Comparison of ENCODE assay signal across 10 cellular contexts in genomic region chr7:27175626-27176342, GRCh38. TPM values are rescaled to one million over a fixed set of nuclear protein-coding genes. Genes with fewer than 3 reads are reported as not detected.
DNase-seq lines count a peak whose midpoint lies in the region; ATAC-seq and TF ChIP-seq lines count a peak whose summit lies in the region.
"Had no signal": no experiment of that assay in that cellular context is flagged by ENCODE, and none has a peak within 500 bp of the region (broad histone marks: within the 10 kb centered on the region; RNA-seq: fewer than 3 reads in every experiment).

No MANE protein-coding gene starts in this region.

- no peak overlapping the region for H2BK15ac ChIP-seq in neuronal stem cell (ENCODE audit: low read length)

- DNase-seq in RWPE2 (ENCODE audit: low spot score): peak; percentile 67
- no peak for DNase-seq in neuronal stem cell (ENCODE audit: low spot score)
- DNase-seq in NCI-H1105 (lab: John Stamatoyannopoulos, UW): no peak
- DNase-seq: T-helper 9 cell had no signal

- peak overlapping the region; percentile 14 for H3K4me3 ChIP-seq in RWPE2 (ENCODE audit: severe bottlenecking)
- no peak overlapping the region for H3K4me3 ChIP-seq in neuronal stem cell (ENCODE audit: low read length in 2 of 2)
- H3K4me3 ChIP-seq: coronary artery had no signal

- peaks cover 2% of the 10 kb centered on the region; the same call in 1 of the 2 replicates for H3K36me3 ChIP-seq in RWPE2 (ENCODE audit: low read depth)
- no peaks in the 10 kb centered on the region for H3K36me3 ChIP-seq in neuronal stem cell (replicated peaks in 1 of 2; ENCODE audit: control insufficient read depth in 2 of 2, insufficient read depth in 2 of 2, low read length in 2 of 2)
- H3K36me3 ChIP-seq: neutrophil had no signal

- H3K23ac ChIP-seq in neuronal stem cell (ENCODE audit: low read depth, low read length, poor library complexity): no peak overlapping the region

- H4K8ac ChIP-seq in neuronal stem cell (ENCODE audit: low read depth, low read length): no peak overlapping the region

- H3K27me3 ChIP-seq in RWPE2 (ENCODE audit: insufficient read depth, poor library complexity, severe bottlenecking) (no peaks in the 10 kb centered on the region), neuronal stem cell (ENCODE audit: control insufficient read depth in 3 of 3, insufficient read depth in 3 of 3, low read depth in 1 of 3, low read length in 3 of 3) (peaks cover 69 to 100% (median 96%) of the 10 kb centered on the region in 3 experiments)

- H3K27ac ChIP-seq in C4-2B: peak overlapping the region; percentile 98
- peak overlapping the region; percentile 93 for H3K27ac ChIP-seq in RWPE2 (ENCODE audit: poor library complexity, severe bottlenecking)
- H3K27ac ChIP-seq in neuronal stem cell (replicated peaks; ENCODE audit: low read length): no peak overlapping the region
- H3K27ac ChIP-seq: coronary artery, neutrophil had no signal

- H3K4me1 ChIP-seq in RWPE2 (ENCODE audit: insufficient read depth, poor library complexity, severe bottlenecking) (peaks cover 26% of the 10 kb centered on the region), neuronal stem cell (ENCODE audit: control insufficient read depth in 2 of 2, insufficient read depth in 1 of 2, low read depth in 1 of 2, low read length in 2 of 2) (no peaks in the 10 kb centered on the region)

- no peak overlapping the region for H4K91ac ChIP-seq in neuronal stem cell (ENCODE audit: low read depth, low read length, poor library complexity)

- no peak overlapping the region for H2BK5ac ChIP-seq in neuronal stem cell (ENCODE audit: low read length)

- no peak overlapping the region for H3K4me2 ChIP-seq in neuronal stem cell (ENCODE audit: insufficient read depth, low read length, poor library complexity, severe bottlenecking)

- H3K14ac ChIP-seq in neuronal stem cell (ENCODE audit: low read length): no peak overlapping the region

- WGBS in neuronal stem cell (ENCODE audit: extremely low coverage in 2 of 2, insufficient read length in 2 of 2, insufficient replicate concordance in 1 of 2), 2 donors: no CpG with 5 or more reads among the region's 36 CpGs

- no peak overlapping the region for H2AK5ac ChIP-seq in neuronal stem cell (ENCODE audit: low read depth, low read length)

- peak; percentile 2; the same call in 1 of the 3 replicates for ATAC-seq in RWPE2 (ENCODE audit: low read depth)
- ATAC-seq in GM19455 (IDR thresholded peaks at IDR 0.05; ENCODE audit: unreplicated experiment): no peak
- no peak for ATAC-seq in GM21723 (IDR thresholded peaks at IDR 0.05; ENCODE audit: unreplicated experiment)

- no peak overlapping the region for H3K4ac ChIP-seq in neuronal stem cell (ENCODE audit: low read length)

- no peak overlapping the region for H3K18ac ChIP-seq in neuronal stem cell (ENCODE audit: low read length)

- TF ChIP-seq CTCF in C4-2B (conservative IDR thresholded peaks at IDR 0.05): no peak
- TF ChIP-seq CTCF in RWPE2 (IDR thresholded peaks at IDR 0.05; ENCODE audit: poor library complexity, severe bottlenecking): no peak

- peak overlapping the region; percentile 78 for H2AFZ ChIP-seq in neuronal stem cell (ENCODE audit: low read length)

- no peaks in the 10 kb centered on the region for H3K9me3 ChIP-seq in RWPE2 (ENCODE audit: severe bottlenecking)
- peaks cover 2 to 17% of the 10 kb centered on the region in 2 donors for H3K9me3 ChIP-seq in neuronal stem cell (replicated peaks in 1 of 2; ENCODE audit: control insufficient read depth in 2 of 2, insufficient read depth in 1 of 2, low read depth in 1 of 2, low read length in 2 of 2)
- H3K9me3 ChIP-seq: neutrophil had no signal

- H2BK12ac ChIP-seq in neuronal stem cell (ENCODE audit: low read length): no peak overlapping the region

- H2BK120ac ChIP-seq in neuronal stem cell (ENCODE audit: low read depth, low read length): no peak overlapping the region

- H3K79me1 ChIP-seq in neuronal stem cell (ENCODE audit: low read depth, low read length): no peaks in the 10 kb centered on the region

- H3K9ac ChIP-seq in neuronal stem cell (ENCODE audit: low read depth, low read length, poor library complexity): no peak overlapping the region

RNA-seq across cellular contexts. Expression of gene HOXA10, which starts 1.7 kb away (rescaled TPM):
- polyA plus RNA-seq in neuronal stem cell (2013, experiment 1 of 2): not detected
- polyA plus RNA-seq in neuronal stem cell (2013, experiment 2 of 2): not detected

RNA-seq across cellular contexts. Expression of gene HOXA11, which starts 9.2 kb away (rescaled TPM):
- polyA plus RNA-seq in neuronal stem cell (2013, experiment 1 of 2): not detected
- polyA plus RNA-seq in neuronal stem cell (2013, experiment 2 of 2): not detected
- polyA plus RNA-seq: CD8-positive, alpha-beta memory T cell had no signal

RNA-seq across cellular contexts. Expression of gene HOXA9, which starts 10.4 kb away (rescaled TPM):
- not detected for polyA plus RNA-seq in neuronal stem cell (2013, experiment 1 of 2)
- not detected for polyA plus RNA-seq in neuronal stem cell (2013, experiment 2 of 2)
- polyA plus RNA-seq: CD8-positive, alpha-beta memory T cell had no signal

RNA-seq across cellular contexts. Expression of gene HOXA7, which starts 19.3 kb away (rescaled TPM):
- not detected for polyA plus RNA-seq in neuronal stem cell (2013, experiment 1 of 2)
- not detected for polyA plus RNA-seq in neuronal stem cell (2013, experiment 2 of 2)
- polyA plus RNA-seq: CD8-positive, alpha-beta memory T cell had no signal

RNA-seq across cellular contexts. Expression of gene HOXA3, which starts 23.4 kb away (rescaled TPM):
- not detected for polyA plus RNA-seq in neuronal stem cell (2013, experiment 1 of 2)
- polyA plus RNA-seq in neuronal stem cell (2013, experiment 2 of 2): not detected
- polyA plus RNA-seq: CD8-positive, alpha-beta memory T cell had no signal
